ENCODE assay signal across 18 cellular contexts in the genomic region with DNA sequence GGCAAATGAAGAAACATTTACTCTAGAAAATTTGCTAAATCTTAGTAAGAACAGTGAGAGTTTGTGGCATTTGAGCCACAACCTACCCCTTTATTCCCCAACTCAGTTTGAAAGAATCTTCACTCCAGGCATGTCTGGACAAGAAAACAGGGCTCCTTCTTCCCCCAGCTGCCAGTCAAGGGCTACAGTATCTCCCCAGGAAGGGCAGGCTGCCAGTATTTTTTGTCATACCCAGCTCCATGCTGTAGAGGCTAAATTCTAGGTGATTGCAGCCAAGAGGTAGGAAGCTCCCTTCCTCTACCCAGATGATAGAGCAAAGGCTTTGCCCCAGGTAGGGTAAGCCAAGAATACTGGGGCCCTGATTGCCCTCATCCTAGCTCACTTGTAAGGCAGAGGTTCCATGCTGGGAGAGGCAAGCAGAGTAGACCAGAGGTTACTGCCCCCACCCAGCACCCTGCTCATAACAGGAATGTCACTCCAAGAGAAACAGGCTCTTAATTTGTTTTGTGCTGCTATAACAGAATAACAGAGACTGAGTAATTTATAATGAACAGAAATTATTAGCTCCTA. TPM values are rescaled to one million over a fixed set of nuclear protein-coding genes. Genes with fewer than 3 reads are reported as not detected.
DNase-seq lines count a peak whose midpoint lies in the region; ATAC-seq and TF ChIP-seq lines count a peak whose summit lies in the region.
"Had no signal": no experiment of that assay in that cellular context is flagged by ENCODE, and none has a peak within 500 bp of the region (broad histone marks: within the 10 kb centered on the region; RNA-seq: fewer than 3 reads in every experiment).

No MANE protein-coding gene starts in this region.

- peaks cover 0 to 95% (median 40%) of the 10 kb centered on the region in 9 donors for H3K36me3 ChIP-seq in heart left ventricle
- peaks cover 69% of the 10 kb centered on the region for H3K36me3 ChIP-seq in right atrium auricular region
- H3K36me3 ChIP-seq in smooth muscle cell (ENCODE audit: low read depth) = no peaks in the 10 kb centered on the region

- H3K27me3 ChIP-seq in heart left ventricle (no peaks in the 10 kb centered on the region), right atrium auricular region (no peaks in the 10 kb centered on the region), smooth muscle cell (ENCODE audit: low read depth) (no peaks in the 10 kb centered on the region), dorsolateral prefrontal cortex (no peaks in the 10 kb centered on the region)
- H3K27me3 ChIP-seq: stomach had no signal

- TF ChIP-seq CTCF in heart left ventricle (IDR thresholded peaks at IDR 0.05) (no peak), right atrium auricular region (IDR thresholded peaks at IDR 0.05) (no peak), RWPE1 (conservative IDR thresholded peaks at IDR 0.05; ENCODE audit: low read depth) (no peak), smooth muscle cell (IDR thresholded peaks at IDR 0.05; ENCODE audit: borderline replicate concordance, insufficient read depth, poor library complexity, severe bottlenecking) (no peak), dorsolateral prefrontal cortex (IDR thresholded peaks at IDR 0.05 in 54 of 56, conservative IDR thresholded peaks at IDR 0.05 in 2 of 56; ENCODE audit: low read depth in 1 of 56, partially characterized antibody in 56 of 56) (no peak)

- intact Hi-C loops in heart left ventricle (cut with DNase I) (no loop called here), dorsolateral prefrontal cortex (cut with DNase I) (no loop called here)

- H3K9me3 ChIP-seq in heart left ventricle (no peaks in the 10 kb centered on the region), right atrium auricular region (no peaks in the 10 kb centered on the region), smooth muscle cell (replicated peaks; ENCODE audit: low read depth) (no peaks in the 10 kb centered on the region)
- H3K9me3 ChIP-seq: Caco-2, stomach had no signal

- CTCF ChIA-PET in RWPE1 (lab: Yijun Ruan, JAX) = interaction anchor here (0.6 to 1.6 kb wide), 5 partner anchors 8 to 54 kb away, joined by 3 to 15 read pairs (median 4); a partner anchor contains a TSS
- CTCF ChIA-PET in activated CD4-positive, alpha-beta memory T cell treated with anti-CD3 and anti-CD28 coated beads, Interleukin-2, amount 10 ng/mL, durations not matched to agents 7 days and 5 days (lab: Charles Lee) = interaction anchor here (1.6 kb wide), 1 partner anchor 43 kb away, joined by 5 read pairs; no protein-coding TSS in a partner anchor

- no peaks in the 10 kb centered on the region for H3K79me2 ChIP-seq in smooth muscle cell (ENCODE audit: low read depth)

- peak in 3 of 4 donors; percentile 20 to 44 (median 21) for ATAC-seq in heart left ventricle
- ATAC-seq: activated CD4-positive, alpha-beta T cell treated with anti-CD3 and anti-CD28 coated beads for 36 hours had no signal

- POLR2A ChIA-PET in RWPE1 (lab: Yijun Ruan, JAX; ENCODE audit: low non-redundant PET) = interaction anchor here (1.2 to 1.3 kb wide), 2 partner anchors 20 to 23 kb away, joined by 3 to 7 read pairs; a partner anchor contains a TSS
- POLR2A ChIA-PET in activated CD4-positive, alpha-beta memory T cell treated with anti-CD3 and anti-CD28 coated beads, Interleukin-2, amount 10 ng/mL, durations not matched to agents 7 days and 5 days (lab: Charles Lee) = interaction anchor here (0.7 to 1.6 kb wide), 3 partner anchors 20 to 67 kb away, joined by 3 to 8 read pairs (median 4); a partner anchor contains a TSS

- no peaks in the 10 kb centered on the region for H3K9me3 Mint-ChIP-seq in activated CD4-positive, alpha-beta memory T cell treated with anti-CD3 and anti-CD28 coated beads, Interleukin-2, amount 10 ng/mL, durations not matched to agents 7 days and 5 days
- H3K9me3 Mint-ChIP-seq: activated naive CD8-positive, alpha-beta T cell treated with anti-CD3 and anti-CD28 coated beads, Interleukin-2, amount 10 ng/mL, durations not matched to agents 7 days and 5 days had no signal

- no peaks in the 10 kb centered on the region for H3K36me3 Mint-ChIP-seq in activated CD4-positive, alpha-beta memory T cell treated with anti-CD3 and anti-CD28 coated beads, Interleukin-2, amount 10 ng/mL, durations not matched to agents 7 days and 5 days (ENCODE audit: low read depth)
- H3K36me3 Mint-ChIP-seq: activated naive CD8-positive, alpha-beta T cell treated with anti-CD3 and anti-CD28 coated beads, Interleukin-2, amount 10 ng/mL, durations not matched to agents 7 days and 5 days had no signal

- no peak overlapping the region for H3K4me2 ChIP-seq in smooth muscle cell

- H3K4me1 ChIP-seq in heart left ventricle = peaks cover 8 to 40% (median 23%) of the 10 kb centered on the region in 12 donors
- peaks cover 0 to 26% of the 10 kb centered on the region in 2 donors for H3K4me1 ChIP-seq in right atrium auricular region
- peaks cover 11% of the 10 kb centered on the region for H3K4me1 ChIP-seq in smooth muscle cell (ENCODE audit: low read depth)

- no peak overlapping the region for H3K4me3 Mint-ChIP-seq in activated CD4-positive, alpha-beta memory T cell treated with anti-CD3 and anti-CD28 coated beads, Interleukin-2, amount 10 ng/mL, durations not matched to agents 7 days and 5 days
- H3K4me3 Mint-ChIP-seq: activated CD4-positive, alpha-beta T cell treated with anti-CD3 and anti-CD28 coated beads for 36 hours; activated naive CD8-positive, alpha-beta T cell treated with anti-CD3 and anti-CD28 coated beads, Interleukin-2, amount 10 ng/mL, durations not matched to agents 7 days and 5 days had no signal

- H3F3A ChIP-seq in smooth muscle cell (ENCODE audit: low read depth) = peaks cover 9% of the 10 kb centered on the region

- H3K4me3 ChIP-seq in heart left ventricle = no peak overlapping the region
- H3K4me3 ChIP-seq in right atrium auricular region = no peak overlapping the region
- no peak overlapping the region for H3K4me3 ChIP-seq in smooth muscle cell
- H3K4me3 ChIP-seq in dorsolateral prefrontal cortex = no peak overlapping the region
- H3K4me3 ChIP-seq: stomach had no signal

- H2AFZ ChIP-seq in smooth muscle cell (ENCODE audit: low read depth) = peak overlapping the region; percentile 68

- no peak overlapping the region for H3K9ac ChIP-seq in smooth muscle cell (ENCODE audit: low read depth)

- DNase-seq in heart left ventricle = peak in 2 of 5 donors; percentile 41 to 48
- no peak for DNase-seq in right atrium auricular region (ENCODE audit: low spot score)
- peak; percentile 97 for DNase-seq in RWPE1 (ENCODE audit: low spot score)
- peak; percentile 40 for DNase-seq in fibroblast of peridontal ligament (ENCODE audit: extremely low read depth)
- DNase-seq in smooth muscle cell (lab: John Stamatoyannopoulos, UW; ENCODE audit: unreplicated experiment) = no peak
- no peak for DNase-seq in activated CD4-positive, alpha-beta memory T cell treated with anti-CD3 and anti-CD28 coated beads, Interleukin-2, amount 10 ng/mL, durations not matched to agents 7 days and 5 days
- DNase-seq in dorsolateral prefrontal cortex = no peak
- DNase-seq in NCI-H146 treated with DMSO at 0.1 percent for 48 hours (lab: John Stamatoyannopoulos, UW; ENCODE audit: unreplicated experiment) = no peak
- DNase-seq: activated CD4-positive, alpha-beta T cell treated with anti-CD3 and anti-CD28 coated beads for 36 hours; activated naive CD8-positive, alpha-beta T cell treated with anti-CD3 and anti-CD28 coated beads, Interleukin-2, amount 10 ng/mL, durations not matched to agents 7 days and 5 days; Caco-2; cortex of kidney; mesendoderm; NCI-H1417 treated with DMSO at 0.1 percent for 48 hours; NCI-H774; occipital lobe; stomach had no signal

- no peak for TF ChIP-seq POLR2A in heart left ventricle (IDR thresholded peaks at IDR 0.05)

- no peak overlapping the region for H3K27ac Mint-ChIP-seq in activated CD4-positive, alpha-beta memory T cell treated with anti-CD3 and anti-CD28 coated beads, Interleukin-2, amount 10 ng/mL, durations not matched to agents 7 days and 5 days
- H3K27ac Mint-ChIP-seq: activated CD4-positive, alpha-beta T cell treated with anti-CD3 and anti-CD28 coated beads for 36 hours; activated naive CD8-positive, alpha-beta T cell treated with anti-CD3 and anti-CD28 coated beads, Interleukin-2, amount 10 ng/mL, durations not matched to agents 7 days and 5 days had no signal

- H3K4me1 Mint-ChIP-seq in activated CD4-positive, alpha-beta memory T cell treated with anti-CD3 and anti-CD28 coated beads, Interleukin-2, amount 10 ng/mL, durations not matched to agents 7 days and 5 days = peaks cover 2% of the 10 kb centered on the region
- H3K4me1 Mint-ChIP-seq: activated CD4-positive, alpha-beta T cell treated with anti-CD3 and anti-CD28 coated beads for 36 hours; activated naive CD8-positive, alpha-beta T cell treated with anti-CD3 and anti-CD28 coated beads, Interleukin-2, amount 10 ng/mL, durations not matched to agents 7 days and 5 days had no signal

- H4K20me1 ChIP-seq in smooth muscle cell (ENCODE audit: low read depth) = no peaks in the 10 kb centered on the region

- H3K27me3 Mint-ChIP-seq in activated CD4-positive, alpha-beta memory T cell treated with anti-CD3 and anti-CD28 coated beads, Interleukin-2, amount 10 ng/mL, durations not matched to agents 7 days and 5 days = no peaks in the 10 kb centered on the region
- H3K27me3 Mint-ChIP-seq: activated CD4-positive, alpha-beta T cell treated with anti-CD3 and anti-CD28 coated beads for 36 hours; activated naive CD8-positive, alpha-beta T cell treated with anti-CD3 and anti-CD28 coated beads, Interleukin-2, amount 10 ng/mL, durations not matched to agents 7 days and 5 days had no signal

- H3K27ac ChIP-seq in heart left ventricle = peak overlapping the region in 5 of 12 donors; percentile 11 to 52 (median 28)
- no peak overlapping the region for H3K27ac ChIP-seq in right atrium auricular region
- peak overlapping the region; percentile 64 for H3K27ac ChIP-seq in RWPE1
- peak overlapping the region; percentile 31 for H3K27ac ChIP-seq in smooth muscle cell (ENCODE audit: low read depth)
- no peak overlapping the region for H3K27ac ChIP-seq in dorsolateral prefrontal cortex
- H3K27ac ChIP-seq: stomach had no signal

RNA-seq across cellular contexts. Expression of a gene that starts 20.0 kb away (rescaled TPM):
- total RNA-seq in heart left ventricle (10 to 100 TPM in 5 of 9 donors, 1 to 10 TPM in 4; 6.7 to 14.0 (median 10.2) TPM), right atrium auricular region (10 to 100 TPM in 1 of 2 donors, 1 to 10 TPM in 1; 6.9 to 10.7 TPM), smooth muscle cell (13.0 and 21.7 TPM in 2 replicates), dorsolateral prefrontal cortex (10 to 100 TPM in 119 of 120 experiments, 1 to 10 TPM in 1; 9.0 to 25.3 (median 17.3) TPM)
- polyA plus RNA-seq in heart left ventricle (1 to 10 TPM; 5.1 to 6.8 TPM), smooth muscle cell (4.6 and 5.2 TPM in 2 replicates)
- total RNA-seq in activated CD4-positive, alpha-beta memory T cell treated with anti-CD3 and anti-CD28 coated beads, Interleukin-2, amount 10 ng/mL, durations not matched to agents 7 days and 5 days = 10 to 100 TPM; 43.8 to 49.4 TPM

RNA-seq across cellular contexts. Expression of a gene that starts 32.6 kb away (rescaled TPM):
- total RNA-seq in heart left ventricle (1 to 10 TPM; 2.3 to 6.8 (median 3.7) TPM), right atrium auricular region (1 to 10 TPM; 4.0 to 5.6 TPM), smooth muscle cell (6.4 and 14.3 TPM in 2 replicates), dorsolateral prefrontal cortex (10 to 100 TPM in 116 of 120 experiments, 1 to 10 TPM in 4; 7.2 to 29.4 (median 19.2) TPM)
- polyA plus RNA-seq in heart left ventricle (1 to 10 TPM; 2.3 to 6.5 TPM), smooth muscle cell (13.4 and 17.2 TPM in 2 replicates)
- total RNA-seq in activated CD4-positive, alpha-beta memory T cell treated with anti-CD3 and anti-CD28 coated beads, Interleukin-2, amount 10 ng/mL, durations not matched to agents 7 days and 5 days = 10 to 100 TPM; 41.2 to 42.1 TPM

RNA-seq across cellular contexts. Expression of a gene that starts 53.6 kb away (rescaled TPM):
- 10 to 100 TPM; 30.4 to 57.7 (median 45.0) TPM for total RNA-seq in heart left ventricle
- 10 to 100 TPM; 32.2 to 49.5 TPM for polyA plus RNA-seq in heart left ventricle
- 10 to 100 TPM; 45.6 to 48.9 TPM for total RNA-seq in right atrium auricular region
- 2.3 and 2.4 TPM in 2 replicates for total RNA-seq in smooth muscle cell
- 0.59 and 4.5 TPM in 2 replicates for polyA plus RNA-seq in smooth muscle cell
- total RNA-seq in activated CD4-positive, alpha-beta memory T cell treated with anti-CD3 and anti-CD28 coated beads, Interleukin-2, amount 10 ng/mL, durations not matched to agents 7 days and 5 days = not detected
- total RNA-seq in dorsolateral prefrontal cortex = 10 to 100 TPM in 3 of 120 experiments, 1 to 10 TPM in 116, under 1 TPM in 1; 0.86 to 11.0 (median 4.3) TPM
- total RNA-seq: T-helper 2 cell treated with Interferon-gamma antibody and Interleukin-4, amounts not matched to agents 100 ng/mL and 5 ng/mL, for 36 hours had no signal

RNA-seq across cellular contexts. Expression of a gene that starts 53.8 kb away (rescaled TPM):
- total RNA-seq in heart left ventricle (under 1 TPM in 2 of 9 donors, not detected in 7; 0.35 to 0.42 TPM), right atrium auricular region (1 to 10 TPM in 1 of 2 donors, under 1 TPM in 1; 0.83 to 2.9 TPM), smooth muscle cell (12.0 and 24.8 TPM in 2 replicates), dorsolateral prefrontal cortex (1 to 10 TPM in 1 of 120 experiments, under 1 TPM in 1, not detected in 118; 0.68 to 1.3 TPM)
- polyA plus RNA-seq in heart left ventricle (under 1 TPM in 1 of 2 donors, not detected in 1; 0.33 TPM), smooth muscle cell (10.4 and 11.6 TPM in 2 replicates)
- not detected for total RNA-seq in activated CD4-positive, alpha-beta memory T cell treated with anti-CD3 and anti-CD28 coated beads, Interleukin-2, amount 10 ng/mL, durations not matched to agents 7 days and 5 days
- total RNA-seq: activated CD4-positive, alpha-beta T cell treated with anti-CD3 and anti-CD28 coated beads for 36 hours; activated naive CD8-positive, alpha-beta T cell treated with anti-CD3 and anti-CD28 coated beads, Interleukin-2, amount 10 ng/mL, durations not matched to agents 7 days and 5 days; Caco-2; occipital lobe; T-helper 2 cell treated with Interferon-gamma antibody and Interleukin-4, amounts not matched to agents 100 ng/mL and 5 ng/mL, for 36 hours had no signal

Comparison
In these comparisons a context has a peak if more than half of its experiments do, and no peak if none do; other contexts are left out.
1. DNase-seq: peak in RWPE1 (single experiment) and fibroblast of peridontal ligament (single experiment); none in right atrium auricular region (single experiment), smooth muscle cell (single experiment), activated CD4-positive, alpha-beta memory T cell treated with anti-CD3 and anti-CD28 coated beads, Interleukin-2, amount 10 ng/mL, durations not matched to agents 7 days and 5 days (single experiment), dorsolateral prefrontal cortex (0 of 10) and NCI-H146 treated with DMSO at 0.1 percent for 48 hours (single experiment).
2. H3K27ac ChIP-seq: peak in RWPE1 (single experiment) and smooth muscle cell (single experiment); none in right atrium auricular region (0 of 2) and dorsolateral prefrontal cortex (0 of 59).